In genomic region chr13:97005631-97006262, GRCh38 we compare ENCODE assay signal across 18 cellular contexts. TPM values are rescaled to one million over a fixed set of nuclear protein-coding genes. Genes with fewer than 3 reads are reported as not detected.
DNase-seq lines count a peak whose midpoint lies in the region; ATAC-seq, FAIRE-seq and TF ChIP-seq lines count a peak whose summit lies in the region.
"Had no signal": no experiment of that assay in that cellular context is flagged by ENCODE, and none has a peak within 500 bp of the region (broad histone marks: within the 10 kb centered on the region; RNA-seq: fewer than 3 reads in every experiment).

No MANE protein-coding gene starts in this region.

- H3K9me3 ChIP-seq in smooth muscle cell (replicated peaks; ENCODE audit: low read depth), result no peaks in the 10 kb centered on the region
- H3K9me3 ChIP-seq: heart right ventricle, mucosa of descending colon, right lobe of liver had no signal

- CTCF ChIA-PET in WTC11 (lab: Charles Lee), result interaction anchor here (0.6 kb wide), 1 partner anchor 11 kb away, joined by 3 read pairs; no protein-coding TSS in a partner anchor

- no peak for TF ChIP-seq CTCF in smooth muscle cell (IDR thresholded peaks at IDR 0.05; ENCODE audit: borderline replicate concordance, insufficient read depth, poor library complexity, severe bottlenecking)
- no peak for TF ChIP-seq CTCF in WTC11 (IDR thresholded peaks at IDR 0.05)

- H3K4me2 ChIP-seq in smooth muscle cell, result peak overlapping the region; percentile 34

- DNase-seq in H54 (ENCODE audit: insufficient read length, low spot score), result peak; percentile 25
- DNase-seq in fibroblast of peridontal ligament (ENCODE audit: extremely low read depth), result peak; percentile 30
- DNase-seq in smooth muscle cell (lab: John Stamatoyannopoulos, UW; ENCODE audit: unreplicated experiment), result no peak
- DNase-seq in WTC11 (ENCODE audit: low spot score), result no peak
- no peak for DNase-seq in anterior cingulate cortex (lab: John Stamatoyannopoulos, UW)
- DNase-seq: activated CD8-positive, alpha-beta T cell treated with anti-CD3 and anti-CD28 coated beads for 36 hours; C1 segment of cervical spinal cord; heart right ventricle; mucosa of descending colon; NCI-H774; nucleus accumbens; right lobe of liver; stimulated activated CD4-positive, alpha-beta T cell treated with anti-CD3 and anti-CD28 coated beads, Interleukin-2, amount 100 ng/mL, for 24 hours had no signal

- H4K20me1 ChIP-seq in smooth muscle cell (ENCODE audit: low read depth), result no peaks in the 10 kb centered on the region

- no peak overlapping the region for H3K9ac ChIP-seq in smooth muscle cell (ENCODE audit: low read depth)

- H3K27ac Mint-ChIP-seq in WTC11, result no peak overlapping the region
- H3K27ac Mint-ChIP-seq: activated CD8-positive, alpha-beta T cell treated with anti-CD3 and anti-CD28 coated beads for 36 hours had no signal

- no peaks in the 10 kb centered on the region for H3K79me2 ChIP-seq in smooth muscle cell (ENCODE audit: low read depth)

- H3K27ac ChIP-seq in smooth muscle cell (ENCODE audit: low read depth), result peak overlapping the region; percentile 78
- H3K27ac ChIP-seq: coronary artery, heart right ventricle, right lobe of liver had no signal

- H3K27me3 ChIP-seq in smooth muscle cell (ENCODE audit: low read depth), result no peaks in the 10 kb centered on the region
- H3K27me3 ChIP-seq: right lobe of liver had no signal

- WGBS in smooth muscle cell (ENCODE audit: low lambda C conversion rate), result 47% methylated on average over 1 of the region's 1 CpG

- H3K36me3 Mint-ChIP-seq in WTC11, result no peaks in the 10 kb centered on the region

- H3K9me3 Mint-ChIP-seq in WTC11, result no peaks in the 10 kb centered on the region
- H3K9me3 Mint-ChIP-seq: activated CD8-positive, alpha-beta T cell treated with anti-CD3 and anti-CD28 coated beads for 36 hours had no signal

- no peaks in the 10 kb centered on the region for H3K36me3 ChIP-seq in smooth muscle cell (ENCODE audit: low read depth)
- H3K36me3 ChIP-seq: heart right ventricle, right lobe of liver had no signal

- H2AFZ ChIP-seq in smooth muscle cell (ENCODE audit: low read depth), result peak overlapping the region; percentile 40

- FAIRE-seq in H54 (lab: Jason Lieb, UNC), result peak; percentile 94

- H3K4me1 ChIP-seq in smooth muscle cell (ENCODE audit: low read depth), result peaks cover 4% of the 10 kb centered on the region
- H3K4me1 ChIP-seq: right lobe of liver had no signal

- peaks cover 4% of the 10 kb centered on the region for H3F3A ChIP-seq in smooth muscle cell (ENCODE audit: low read depth)

- H3K27me3 Mint-ChIP-seq in WTC11 (ENCODE audit: low read depth), result peaks cover 60% of the 10 kb centered on the region

- ATAC-seq in SK-N-SH treated with all-trans-retinoic acid at 6 μM for 48 hours (peak; percentile 71), WTC11 (no peak), GM18519 (IDR thresholded peaks at IDR 0.05; ENCODE audit: low FRiP score, unreplicated experiment) (no peak), HG02610 (IDR thresholded peaks at IDR 0.05; ENCODE audit: unreplicated experiment) (no peak)
- ATAC-seq: activated CD8-positive, alpha-beta T cell treated with anti-CD3 and anti-CD28 coated beads for 36 hours; heart right ventricle; mucosa of descending colon; right lobe of liver had no signal

- peaks cover under 1% of the 10 kb centered on the region for H3K4me1 Mint-ChIP-seq in WTC11

- no peak for TF ChIP-seq POLR2A in H54 (IDR thresholded peaks at IDR 0.05; ENCODE audit: low read depth, low read length)

- POLR2A ChIA-PET in WTC11 (lab: Charles Lee), result no interaction called here

- no peak overlapping the region for H3K4me3 ChIP-seq in smooth muscle cell
- H3K4me3 ChIP-seq: coronary artery, heart right ventricle, mucosa of descending colon, right lobe of liver had no signal

- no peak overlapping the region for H3K4me3 Mint-ChIP-seq in WTC11
- H3K4me3 Mint-ChIP-seq: activated CD8-positive, alpha-beta T cell treated with anti-CD3 and anti-CD28 coated beads for 36 hours had no signal

TF ChIP-seq in SK-N-SH treated with all-trans-retinoic acid at 6 μM for 48 hours, 23 proteins besides CTCF, POLR2A, EP300 and RAD21 (continues in another document):
- TF ChIP-seq BACH2 (CRISPR knock-in tag; IDR thresholded peaks at IDR 0.05; ENCODE audit: borderline replicate concordance), result no peak
- TF ChIP-seq ZFP30 (CRISPR knock-in tag; IDR thresholded peaks at IDR 0.05), result no peak
- TF ChIP-seq POU6F1 (CRISPR knock-in tag; IDR thresholded peaks at IDR 0.05; ENCODE audit: borderline replicate concordance, low read depth), result no peak
- no peak for TF ChIP-seq ZC3H10 (CRISPR knock-in tag; IDR thresholded peaks at IDR 0.05)
- no peak for TF ChIP-seq OSR1 (CRISPR knock-in tag; IDR thresholded peaks at IDR 0.05)
- TF ChIP-seq ESRRG (CRISPR knock-in tag; IDR thresholded peaks at IDR 0.05), result no peak
- no peak for TF ChIP-seq ARNTL (CRISPR knock-in tag; IDR thresholded peaks at IDR 0.05; ENCODE audit: borderline replicate concordance, low read depth)
- no peak for TF ChIP-seq ZNF70 (CRISPR knock-in tag; IDR thresholded peaks at IDR 0.05)

TF ChIP-seq in WTC11, 78 proteins besides CTCF, POLR2A, EP300 and RAD21 (continues in another document):
- TF ChIP-seq IRF1 (CRISPR knock-in tag; IDR thresholded peaks at IDR 0.05) (no peak), KAT7 (CRISPR knock-in tag; IDR thresholded peaks at IDR 0.05; ENCODE audit: borderline replicate concordance) (no peak), MXD4 (CRISPR knock-in tag; IDR thresholded peaks at IDR 0.05; ENCODE audit: borderline replicate concordance) (no peak), SOX15 (CRISPR knock-in tag; IDR thresholded peaks at IDR 0.05) (no peak), ZNF423 (CRISPR knock-in tag; IDR thresholded peaks at IDR 0.05) (no peak), ZNF138 (CRISPR knock-in tag; conservative IDR thresholded peaks at IDR 0.05) (no peak), ZNF671 (CRISPR knock-in tag; IDR thresholded peaks at IDR 0.05) (no peak), CREM (CRISPR knock-in tag; IDR thresholded peaks at IDR 0.05) (no peak), RORB (CRISPR knock-in tag; IDR thresholded peaks at IDR 0.05) (no peak), TEAD1 (CRISPR knock-in tag; IDR thresholded peaks at IDR 0.05) (no peak), HMGA2 (CRISPR knock-in tag; IDR thresholded peaks at IDR 0.05) (no peak), ATF3 (CRISPR knock-in tag; conservative IDR thresholded peaks at IDR 0.05) (no peak), NFATC4 (CRISPR knock-in tag; IDR thresholded peaks at IDR 0.05) (no peak), USF1 (CRISPR knock-in tag; IDR thresholded peaks at IDR 0.05) (no peak), STAT6 (CRISPR knock-in tag; conservative IDR thresholded peaks at IDR 0.05; ENCODE audit: low read depth) (no peak)

RNA-seq across cellular contexts. Expression of gene OXGR1, which starts 11.5 kb away (rescaled TPM):
- 1.1 and 1.4 TPM in 2 replicates for total RNA-seq in smooth muscle cell
- not detected in 2 replicates for polyA plus RNA-seq in smooth muscle cell
- total RNA-seq in WTC11 (2021), result 0.21 to 0.71 TPM (median 0.39 TPM) in 3 replicates
- total RNA-seq: activated CD8-positive, alpha-beta T cell treated with anti-CD3 and anti-CD28 coated beads for 36 hours; kidney epithelial cell; right lobe of liver had no signal

Comparison
In these comparisons a context has a peak if more than half of its experiments do, and no peak if none do; other contexts are left out.
1. DNase-seq: peak in H54 (single experiment) and fibroblast of peridontal ligament (single experiment); none in smooth muscle cell (single experiment), WTC11 (single experiment) and anterior cingulate cortex (0 of 58).